In genomic region chr12:6953417-6954315, GRCh38 we compare ENCODE assay signal across 8 cellular contexts. TPM values are rescaled to one million over a fixed set of nuclear protein-coding genes. Genes with fewer than 3 reads are reported as not detected.
DNase-seq lines count a peak whose midpoint lies in the region; ATAC-seq lines count a peak whose summit lies in the region.

No MANE protein-coding gene starts in this region.

- peak overlapping the region; percentile 100 for H3K27ac Mint-ChIP-seq in activated naive CD8-positive, alpha-beta T cell treated with anti-CD3 and anti-CD28 coated beads, Interleukin-2, amount 10 ng/mL, durations not matched to agents 7 days and 5 days
- peak overlapping the region; percentile 99 for H3K27ac Mint-ChIP-seq in stimulated activated effector memory CD8-positive, alpha-beta T cell treated with anti-CD3 and anti-CD28 coated beads, Interleukin-12 subunit alpha, Interleukin-12 subunit beta, amount 100 ng/mL, for 72 hours

- ATAC-seq in GM18861 (IDR thresholded peaks at IDR 0.05; ENCODE audit: unreplicated experiment): peak; percentile 35
- peak; percentile 43 for ATAC-seq in HG02943 (IDR thresholded peaks at IDR 0.05; ENCODE audit: low read depth, unreplicated experiment)
- peak; percentile 23 for ATAC-seq in activated naive CD8-positive, alpha-beta T cell treated with anti-CD3 and anti-CD28 coated beads, Interleukin-2, amount 10 ng/mL, durations not matched to agents 7 days and 5 days (ENCODE audit: low read depth)
- peak; percentile 48 for ATAC-seq in stimulated activated effector memory CD8-positive, alpha-beta T cell treated with anti-CD3 and anti-CD28 coated beads, Interleukin-12 subunit alpha, Interleukin-12 subunit beta, amount 100 ng/mL, for 72 hours

- no peaks in the 10 kb centered on the region for H3K27me3 Mint-ChIP-seq in activated naive CD8-positive, alpha-beta T cell treated with anti-CD3 and anti-CD28 coated beads, Interleukin-2, amount 10 ng/mL, durations not matched to agents 7 days and 5 days

- H3K9me3 Mint-ChIP-seq in activated naive CD8-positive, alpha-beta T cell treated with anti-CD3 and anti-CD28 coated beads, Interleukin-2, amount 10 ng/mL, durations not matched to agents 7 days and 5 days: no peaks in the 10 kb centered on the region
- H3K9me3 Mint-ChIP-seq in stimulated activated effector memory CD8-positive, alpha-beta T cell treated with anti-CD3 and anti-CD28 coated beads, Interleukin-12 subunit alpha, Interleukin-12 subunit beta, amount 100 ng/mL, for 72 hours: no peaks in the 10 kb centered on the region

- peaks cover 50% of the 10 kb centered on the region for H3K36me3 Mint-ChIP-seq in activated naive CD8-positive, alpha-beta T cell treated with anti-CD3 and anti-CD28 coated beads, Interleukin-2, amount 10 ng/mL, durations not matched to agents 7 days and 5 days
- H3K36me3 Mint-ChIP-seq in stimulated activated effector memory CD8-positive, alpha-beta T cell treated with anti-CD3 and anti-CD28 coated beads, Interleukin-12 subunit alpha, Interleukin-12 subunit beta, amount 100 ng/mL, for 72 hours: peaks cover 82% of the 10 kb centered on the region

- peak; percentile 81 for DNase-seq in SKM-1 treated with dmso at 0.1 percent for 144 hours (lab: John Stamatoyannopoulos, UW; ENCODE audit: unreplicated experiment)
- peak; percentile 78 for DNase-seq in activated naive CD8-positive, alpha-beta T cell treated with anti-CD3 and anti-CD28 coated beads, Interleukin-2, amount 10 ng/mL, durations not matched to agents 7 days and 5 days
- DNase-seq in medulla oblongata (ENCODE audit: extremely low spot score): peak; percentile 89
- peak; percentile 62 to 90 for DNase-seq in stimulated activated effector memory CD8-positive, alpha-beta T cell treated with anti-CD3 and anti-CD28 coated beads, Interleukin-12 subunit alpha, Interleukin-12 subunit beta, amount 100 ng/mL, for 72 hours (ENCODE audit: low spot score in 2 of 2)
- DNase-seq in kidney glomerular epithelial cell (lab: John Stamatoyannopoulos, UW): no peak
- no peak for DNase-seq in DMS 273 treated with DMSO at 0.1 percent for 48 hours (lab: John Stamatoyannopoulos, UW)

- H3K4me1 Mint-ChIP-seq in activated naive CD8-positive, alpha-beta T cell treated with anti-CD3 and anti-CD28 coated beads, Interleukin-2, amount 10 ng/mL, durations not matched to agents 7 days and 5 days: peaks cover 72% of the 10 kb centered on the region
- peaks cover 81% of the 10 kb centered on the region for H3K4me1 Mint-ChIP-seq in stimulated activated effector memory CD8-positive, alpha-beta T cell treated with anti-CD3 and anti-CD28 coated beads, Interleukin-12 subunit alpha, Interleukin-12 subunit beta, amount 100 ng/mL, for 72 hours

- H3K4me3 Mint-ChIP-seq in activated naive CD8-positive, alpha-beta T cell treated with anti-CD3 and anti-CD28 coated beads, Interleukin-2, amount 10 ng/mL, durations not matched to agents 7 days and 5 days: peak overlapping the region; percentile 100
- peak overlapping the region; percentile 80 for H3K4me3 Mint-ChIP-seq in stimulated activated effector memory CD8-positive, alpha-beta T cell treated with anti-CD3 and anti-CD28 coated beads, Interleukin-12 subunit alpha, Interleukin-12 subunit beta, amount 100 ng/mL, for 72 hours

- POLR2A ChIA-PET in activated naive CD8-positive, alpha-beta T cell treated with anti-CD3 and anti-CD28 coated beads, Interleukin-2, amount 10 ng/mL, durations not matched to agents 7 days and 5 days (lab: Charles Lee): interaction anchor here (1.3 to 21.6 kb wide), 7 partner anchors 7 to 80 kb away, joined by 4 to 1055 read pairs (median 19); partner anchors contain the start of genes C12orf57, PTPN6, RNU7-1 and SPSB2

RNA-seq across cellular contexts. Expression of gene PTPN6, which starts 2.5 kb away (rescaled TPM):
- 100 to 1,000 TPM; 349 to 370 TPM for total RNA-seq in activated naive CD8-positive, alpha-beta T cell treated with anti-CD3 and anti-CD28 coated beads, Interleukin-2, amount 10 ng/mL, durations not matched to agents 7 days and 5 days

RNA-seq across cellular contexts. Expression of gene C12orf57, which starts 9.8 kb away (rescaled TPM):
- 100 to 1,000 TPM; 210 to 217 TPM for total RNA-seq in activated naive CD8-positive, alpha-beta T cell treated with anti-CD3 and anti-CD28 coated beads, Interleukin-2, amount 10 ng/mL, durations not matched to agents 7 days and 5 days

RNA-seq across cellular contexts. Expression of gene RNU7-1, which starts 10.1 kb away (rescaled TPM):
- not detected for total RNA-seq in activated naive CD8-positive, alpha-beta T cell treated with anti-CD3 and anti-CD28 coated beads, Interleukin-2, amount 10 ng/mL, durations not matched to agents 7 days and 5 days

RNA-seq across cellular contexts. Expression of gene PHB2, which starts 16.8 kb away (rescaled TPM):
- total RNA-seq in activated naive CD8-positive, alpha-beta T cell treated with anti-CD3 and anti-CD28 coated beads, Interleukin-2, amount 10 ng/mL, durations not matched to agents 7 days and 5 days: 100 to 1,000 TPM; 175 to 189 TPM

RNA-seq across cellular contexts. Expression of gene EMG1, which starts 17.0 kb away (rescaled TPM):
- 10 to 100 TPM; 50.0 to 55.7 TPM for total RNA-seq in activated naive CD8-positive, alpha-beta T cell treated with anti-CD3 and anti-CD28 coated beads, Interleukin-2, amount 10 ng/mL, durations not matched to agents 7 days and 5 days

Comparison
In these comparisons a context has a peak if more than half of its experiments do, and no peak if none do; other contexts are left out.
1. DNase-seq: peak in SKM-1 treated with dmso at 0.1 percent for 144 hours (single experiment), activated naive CD8-positive, alpha-beta T cell treated with anti-CD3 and anti-CD28 coated beads, Interleukin-2, amount 10 ng/mL, durations not matched to agents 7 days and 5 days (single experiment), medulla oblongata (single experiment) and stimulated activated effector memory CD8-positive, alpha-beta T cell treated with anti-CD3 and anti-CD28 coated beads, Interleukin-12 subunit alpha, Interleukin-12 subunit beta, amount 100 ng/mL, for 72 hours (2 of 2); none in kidney glomerular epithelial cell (single experiment) and DMS 273 treated with DMSO at 0.1 percent for 48 hours (single experiment).
2. Peak in every context shown above with its lines, with median percentiles within 50 percentile points of each other: ATAC-seq.